Comparison of ENCODE assay signal across 8 cellular contexts in genomic region chr5:173144200-173145176, GRCh38. TPM values are rescaled to one million over a fixed set of nuclear protein-coding genes. Genes with fewer than 3 reads are reported as not detected.
DNase-seq lines count a peak whose midpoint lies in the region; ATAC-seq, FAIRE-seq and TF ChIP-seq lines count a peak whose summit lies in the region.

TSS of gene BNIP1 (plus strand) at chr5:173144531. CDS start at chr5:173144546, 15 bp downstream.

- peak; percentile 85 for ATAC-seq in GM21515 (IDR thresholded peaks at IDR 0.05; ENCODE audit: unreplicated experiment)

- peaks cover 37% of the 10 kb centered on the region for H3K36me3 ChIP-seq in OCI-LY1 (ENCODE audit: insufficient read depth, low read length)
- peaks cover 18% of the 10 kb centered on the region for H3K36me3 ChIP-seq in mesodermal cell (ENCODE audit: control insufficient read depth, insufficient read depth, low read length)

- peak; percentile 79 for TF ChIP-seq CTCF in OCI-LY1 (IDR thresholded peaks at IDR 0.05; ENCODE audit: low read length)

- no peaks in the 10 kb centered on the region for H3K9me2 ChIP-seq in OCI-LY1 (ENCODE audit: low read depth, low read length)

- no peaks in the 10 kb centered on the region for H3F3A ChIP-seq in OCI-LY1 (ENCODE audit: insufficient read depth, low read length)

- peak within 1 kb of the TSS; percentile 87 for H3K4me2 ChIP-seq in OCI-LY1 (ENCODE audit: low read length)

- H2AFZ ChIP-seq in OCI-LY1 (ENCODE audit: low read length), result peak within 1 kb of the TSS; percentile 91; the same call in 1 of the 2 replicates

- no peaks in the 10 kb centered on the region for H4K20me1 ChIP-seq in OCI-LY1 (ENCODE audit: insufficient read depth, low read length)

- H3K79me2 ChIP-seq in OCI-LY1 (ENCODE audit: insufficient read depth, low read length), result no peaks in the 10 kb centered on the region

- WGBS in mesodermal cell (ENCODE audit: insufficient coverage in 2 of 2), 2 experiments, result 1 to 4% methylated on average over 33 to 34 of the region's 48 CpGs

- peak within 1 kb of the TSS; percentile 83 for H3K27ac ChIP-seq in OCI-LY1 (ENCODE audit: low read depth, low read length, poor library complexity, severe bottlenecking)
- H3K27ac ChIP-seq in mesodermal cell (ENCODE audit: low read depth, low read length, severe bottlenecking), result peak within 1 kb of the TSS; percentile 67

- H3K9me3 ChIP-seq in OCI-LY1 (ENCODE audit: low read length) (0 out of 2 replicates have a peak, but pooled peaks cover 3% of the 10 kb centered on the region), mesodermal cell (ENCODE audit: control insufficient read depth, low read length) (no peaks in the 10 kb centered on the region)

- H3K9ac ChIP-seq in OCI-LY1 (ENCODE audit: low read length), result peak within 1 kb of the TSS; percentile 84

- DNase-seq in DMS 273 (lab: John Stamatoyannopoulos, UW; ENCODE audit: unreplicated experiment) (peak; percentile 98), HuH-7 (ENCODE audit: low spot score) (peak; percentile 94)
- DNase-seq in activated CD8-positive, alpha-beta memory T cell treated with anti-CD3 and anti-CD28 coated beads, Interleukin-2, amount 50 U/mL, for 4 hours, result peak; percentile 97
- peak; percentile 90 to 93 for DNase-seq in stimulated activated CD8-positive, alpha-beta memory T cell treated with anti-CD3 and anti-CD28 coated beads, Interleukin-15, amount 100 ng/mL, for 4 hours (ENCODE audit: low read depth in 2 of 2)

- peak; percentile 82 for FAIRE-seq in endometrium (lab: Jason Lieb, UNC)

- peaks cover 13% of the 10 kb centered on the region for H3K4me1 ChIP-seq in OCI-LY1 (ENCODE audit: insufficient read depth, low read length, severe bottlenecking)
- no peaks in the 10 kb centered on the region for H3K4me1 ChIP-seq in mesodermal cell (ENCODE audit: control insufficient read depth, insufficient read depth, low read length, poor library complexity, severe bottlenecking)

- H3K27me3 ChIP-seq in OCI-LY1 (ENCODE audit: insufficient read depth, low read length), result no peaks in the 10 kb centered on the region

- peak within 1 kb of the TSS; percentile 85 for H3K4me3 ChIP-seq in OCI-LY1 (ENCODE audit: low read depth, low read length, poor library complexity, severe bottlenecking)
- H3K4me3 ChIP-seq in mesodermal cell (ENCODE audit: extremely low read depth, insufficient read depth, low read length, poor library complexity, severe bottlenecking), result peak within 1 kb of the TSS; percentile 81

RNA-seq across cellular contexts. Expression of gene BNIP1, which starts in this region (rescaled TPM):
- 15.5 TPM for polyA plus RNA-seq in mesodermal cell (2013, experiment 1 of 2)
- 15.7 TPM for polyA plus RNA-seq in mesodermal cell (2013, experiment 2 of 2)

Comparison
In these comparisons a context has a peak if more than half of its experiments do, and no peak if none do; other contexts are left out.
1. Peak in every context shown above with its lines: DNase-seq, ATAC-seq, H3K4me3 ChIP-seq and H3K27ac ChIP-seq.